ENCODE assay signal across 20 cellular contexts in genomic region chr15:96038650-96039049, GRCh38.
DNase-seq lines count a peak whose midpoint lies in the region; ATAC-seq and TF ChIP-seq lines count a peak whose summit lies in the region.
"Had no signal": no experiment of that assay in that cellular context is flagged by ENCODE, and none has a peak within 500 bp of the region (broad histone marks: within the 10 kb centered on the region; RNA-seq: fewer than 3 reads in every experiment).

No MANE protein-coding gene starts in this region.

- H3K36me3 ChIP-seq in tibial artery: no peaks in the 10 kb centered on the region
- H3K36me3 ChIP-seq: BLaER1, esophagus squamous epithelium, heart right ventricle, spleen had no signal

- peak; percentile 25 for DNase-seq in SIG-M5 treated with dmso at 0.1 percent for 504 hours (lab: John Stamatoyannopoulos, UW; ENCODE audit: unreplicated experiment)
- DNase-seq in SIG-M5 (lab: John Stamatoyannopoulos, UW): no peak
- peak; percentile 52 for DNase-seq in choroid plexus epithelial cell (ENCODE audit: low read depth)
- DNase-seq in tibial artery: no peak
- no peak for DNase-seq in activated CD8-positive, alpha-beta memory T cell treated with anti-CD3 and anti-CD28 coated beads for 24 hours
- no peak for DNase-seq in GM19238 (ENCODE audit: insufficient read length, low spot score)
- no peak for DNase-seq in ecto neural progenitor cell (ENCODE audit: low spot score)
- DNase-seq: activated CD4-positive, alpha-beta T cell treated with anti-CD3 and anti-CD28 coated beads, Interleukin-2, amount 50 U/mL, for 48 hours; activated naive CD8-positive, alpha-beta T cell treated with anti-CD3 and anti-CD28 coated beads, Interleukin-2, amount 10 ng/mL, durations not matched to agents 7 days and 5 days; DMS 273 treated with DMSO at 0.1 percent for 48 hours; esophagus squamous epithelium; heart right ventricle; naive B cell; NCI-H187; psoas muscle; spleen had no signal

- no peaks in the 10 kb centered on the region for H3K27me3 ChIP-seq in tibial artery

- H3K9me3 ChIP-seq in tibial artery: no peaks in the 10 kb centered on the region
- H3K9me3 ChIP-seq: BLaER1, esophagus squamous epithelium, heart right ventricle, psoas muscle, spleen had no signal

- H3K4me1 ChIP-seq in tibial artery: peaks cover 0 to 13% (median 3%) of the 10 kb centered on the region in 4 donors
- H3K4me1 ChIP-seq: esophagus squamous epithelium had no signal

- TF ChIP-seq CTCF in choroid plexus epithelial cell (conservative IDR thresholded peaks at IDR 0.05; ENCODE audit: low read depth, low read length): no peak
- no peak for TF ChIP-seq CTCF in tibial artery (IDR thresholded peaks at IDR 0.05)

- ATAC-seq in HG03571 (IDR thresholded peaks at IDR 0.05; ENCODE audit: unreplicated experiment): peak; percentile 32
- ATAC-seq: heart right ventricle, psoas muscle had no signal

- intact Hi-C loops in tibial artery (cut with DNase I; ENCODE audit: low total_unique reads): no loop called here

- H3K4me3 ChIP-seq in choroid plexus epithelial cell (ENCODE audit: low read depth, low read length): no peak overlapping the region
- H3K4me3 ChIP-seq in tibial artery: no peak overlapping the region
- H3K4me3 ChIP-seq: BLaER1, esophagus squamous epithelium, psoas muscle, spleen had no signal

- no peak overlapping the region for H3K27ac ChIP-seq in tibial artery
- H3K27ac ChIP-seq: 22Rv1, BLaER1, esophagus squamous epithelium, heart right ventricle, psoas muscle, spleen, VCaP had no signal

Comparison
In these comparisons a context has a peak if more than half of its experiments do, and no peak if none do; other contexts are left out.
1. DNase-seq: peak in SIG-M5 treated with dmso at 0.1 percent for 504 hours (single experiment) and choroid plexus epithelial cell (single experiment); none in SIG-M5 (single experiment), tibial artery (0 of 2), activated CD8-positive, alpha-beta memory T cell treated with anti-CD3 and anti-CD28 coated beads for 24 hours (single experiment), GM19238 (single experiment) and ecto neural progenitor cell (single experiment).